In the genomic region with DNA sequence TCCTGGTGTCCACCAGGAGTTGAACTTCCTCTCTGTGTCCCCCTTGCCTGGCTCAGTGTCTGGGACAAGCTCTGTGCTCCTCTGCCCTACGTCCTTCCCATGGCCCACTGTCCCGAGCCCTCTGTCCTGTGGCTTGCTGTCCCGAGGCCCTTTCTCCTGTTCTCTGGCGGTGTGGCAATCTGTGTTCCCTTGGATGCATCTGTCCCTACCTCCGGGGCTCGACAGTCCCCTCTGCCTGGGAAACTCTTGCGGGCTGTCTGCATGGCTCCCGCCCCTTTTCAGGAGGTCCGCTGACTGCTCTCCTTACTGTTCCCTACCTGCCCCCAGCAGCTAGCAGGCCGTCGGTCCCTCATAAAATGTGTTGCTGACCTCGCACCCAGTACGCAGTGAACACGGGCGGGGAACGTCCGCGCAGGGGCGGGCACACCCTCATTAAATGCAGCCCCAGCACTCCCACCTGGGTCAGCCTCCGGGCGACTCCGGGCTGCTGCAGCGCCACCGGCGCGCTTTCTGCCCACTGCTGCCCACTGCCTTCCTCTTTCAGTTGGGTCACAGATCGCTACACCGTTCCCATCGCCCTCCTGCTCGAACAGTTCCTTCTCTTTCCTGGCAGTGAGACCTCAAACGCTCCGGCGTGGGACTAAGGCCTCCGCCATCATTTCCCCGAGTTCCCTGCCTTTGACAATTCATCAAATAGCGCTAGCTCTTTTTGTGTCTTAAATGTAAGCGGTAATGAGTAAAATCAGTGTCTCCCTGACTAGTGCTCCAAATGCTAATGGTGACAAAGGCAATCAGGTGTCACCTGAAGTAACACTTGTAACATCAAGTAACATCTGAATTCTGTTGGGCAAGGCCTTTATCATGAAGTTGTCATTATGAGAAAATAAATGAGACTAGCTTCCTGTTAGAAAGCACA, we compare ENCODE assay signal across 8 cellular contexts.
DNase-seq lines count a peak whose midpoint lies in the region; ATAC-seq and TF ChIP-seq lines count a peak whose summit lies in the region.

No MANE protein-coding gene starts in this region.

- H3K4me1 Mint-ChIP-seq in chondrocyte (ENCODE audit: low read depth), result no peaks in the 10 kb centered on the region

- DNase-seq in AG10803 (ENCODE audit: low read depth) (no peak), chondrocyte (ENCODE audit: low spot score) (peak; percentile 75), mucosa of descending colon (peak; percentile 41 to 72 (median 71)), iPS-NIHi11 (ENCODE audit: low spot score) (no peak), NCI-H345 (lab: John Stamatoyannopoulos, UW) (no peak), NCI-H446 (lab: John Stamatoyannopoulos, UW) (no peak)
- no peak for DNase-seq in activated effector memory CD4-positive, alpha-beta T cell treated with anti-CD3 and anti-CD28 coated beads, Interleukin-2, amount 50 U/mL, for 16 hours

- no peak overlapping the region for H3K27ac ChIP-seq in HEK293 (ENCODE audit: extremely low read depth, low read depth, low read length)

- ATAC-seq in mucosa of descending colon, result peak; percentile 83

- H3K4me3 ChIP-seq in AG10803 (ENCODE audit: low read length) (peak overlapping the region; percentile 45), HEK293 (ENCODE audit: low read depth, low read length) (no peak overlapping the region), mucosa of descending colon (no peak overlapping the region)

- CTCF ChIA-PET in HEK293 (lab: Yijun Ruan, JAX), result interaction anchor here (0.9 kb wide), 1 partner anchor 223 kb away, joined by 5 read pairs; no protein-coding TSS in a partner anchor

- POLR2A ChIA-PET in HEK293 (lab: Yijun Ruan, JAX), result interaction anchor here (0.6 to 1.6 kb wide), 3 partner anchors 13 to 1182 kb away, joined by 3 to 5 read pairs (median 3); a partner anchor contains a TSS

- H3K36me3 ChIP-seq in HEK293 (ENCODE audit: control insufficient read depth in 2 of 2, insufficient read depth in 1 of 2, low read length in 2 of 2) (no peaks in the 10 kb centered on the region), mucosa of descending colon (ENCODE audit: low read depth) (no peaks in the 10 kb centered on the region)

- H3K9me3 Mint-ChIP-seq in chondrocyte (ENCODE audit: low read depth), result peaks cover 8% of the 10 kb centered on the region

- no peak overlapping the region for H3K4me3 Mint-ChIP-seq in chondrocyte (ENCODE audit: unreplicated experiment)

- no peaks in the 10 kb centered on the region for H3K27me3 Mint-ChIP-seq in chondrocyte (ENCODE audit: low read depth)

- no peaks in the 10 kb centered on the region for H3K9me3 ChIP-seq in HEK293 (ENCODE audit: control insufficient read depth, insufficient read depth, low read depth, low read length)
- H3K9me3 ChIP-seq in mucosa of descending colon, result no peaks in the 10 kb centered on the region

- H3K27ac Mint-ChIP-seq in chondrocyte (ENCODE audit: unreplicated experiment), result no peak overlapping the region

- no peak for TF ChIP-seq CTCF in AG10803 (conservative IDR thresholded peaks at IDR 0.05; ENCODE audit: low read length)
- no peak for TF ChIP-seq CTCF in HEK293 (tag by site-specific recombination; IDR thresholded peaks at IDR 0.05)
- TF ChIP-seq CTCF in chondrocyte (IDR thresholded peaks at IDR 0.05), result no peak
- no peak for TF ChIP-seq CTCF in mucosa of descending colon (IDR thresholded peaks at IDR 0.05)

- intact Hi-C loops in mucosa of descending colon (cut with DNase I, micrococcal nuclease), result no loop called here

- H3K36me3 Mint-ChIP-seq in chondrocyte (ENCODE audit: low read depth), result peaks cover 4% of the 10 kb centered on the region

- H3K4me1 ChIP-seq in HEK293 (ENCODE audit: control insufficient read depth, insufficient read depth, low read length), result no peaks in the 10 kb centered on the region
- peaks cover 6% of the 10 kb centered on the region for H3K4me1 ChIP-seq in mucosa of descending colon (ENCODE audit: low read depth)

TF ChIP-seq in HEK293, 187 proteins besides CTCF, POLR2A, EP300 and RAD21:
- peak; percentile 30 for TF ChIP-seq ZFHX2 (tag by site-specific recombination; conservative IDR thresholded peaks at IDR 0.05)
- no peak for TF ChIP-seq ZSCAN23 (tag by site-specific recombination; IDR thresholded peaks at IDR 0.05)
- peak; percentile 39; the same call in 1 of the 2 replicates for TF ChIP-seq EGR2 (tag by site-specific recombination; IDR thresholded peaks at IDR 0.05; ENCODE audit: low read depth)
TF ChIP-seq in HEK293: peak in this region for 2.

Comparison
In these comparisons a context has a peak if more than half of its experiments do, and no peak if none do; other contexts are left out.
1. DNase-seq: peak in chondrocyte (single experiment) and mucosa of descending colon (3 of 3); none in AG10803 (single experiment), iPS-NIHi11 (single experiment), NCI-H345 (single experiment), NCI-H446 (0 of 2) and activated effector memory CD4-positive, alpha-beta T cell treated with anti-CD3 and anti-CD28 coated beads, Interleukin-2, amount 50 U/mL, for 16 hours (single experiment).